In the genomic region with DNA sequence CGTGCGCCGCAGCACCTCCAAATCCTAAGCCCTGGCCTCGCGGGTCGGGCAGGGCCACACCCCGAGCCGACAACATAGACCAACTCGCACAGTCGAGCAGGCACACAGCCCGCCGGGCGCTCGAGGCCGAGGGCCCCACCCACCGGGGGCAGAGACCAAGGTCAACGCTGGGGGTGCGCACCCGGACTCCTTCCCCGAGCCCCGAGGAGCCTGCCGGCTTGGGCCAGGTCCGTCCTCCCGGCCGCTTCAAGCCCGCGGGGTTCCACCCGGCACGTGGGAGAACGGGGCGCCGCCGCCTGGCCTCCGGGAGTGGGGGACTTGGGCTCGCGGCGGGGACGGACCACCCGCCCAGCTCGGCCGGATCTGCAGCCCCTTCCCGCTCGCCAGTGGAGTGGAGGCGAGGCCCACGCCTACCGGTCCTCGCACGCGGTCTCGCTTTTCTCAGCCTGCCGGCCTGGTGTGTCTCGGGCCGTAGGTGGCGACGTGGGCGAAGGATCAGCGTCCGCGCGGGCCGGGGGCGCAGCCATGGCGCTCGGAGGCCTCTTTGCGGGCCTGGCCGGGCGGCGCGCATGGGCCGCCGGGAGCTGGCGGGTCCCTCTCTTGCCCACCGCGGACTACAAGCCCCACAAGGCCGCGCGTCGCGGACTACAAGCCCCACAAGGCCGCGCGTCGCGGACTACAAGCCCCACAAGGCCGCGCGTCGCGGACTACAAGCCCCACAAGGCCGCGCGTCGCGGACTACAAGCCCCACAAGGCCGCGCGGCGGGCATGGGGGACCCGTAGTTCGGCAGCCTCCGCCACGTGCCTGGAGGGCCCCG, we compare ENCODE assay signal across 1 cellular context.
A peak's percentile ranks its signal among the peaks of the same experiment; 100 is the strongest.
TF ChIP-seq lines count a peak whose summit lies in the region.

A gene (minus strand): TSS at position 571 of the 818 bp plus-strand sequence. CDS start 44 bp downstream, at position 527.

TF ChIP-seq in HepG2, 621 proteins besides CTCF, POLR2A, EP300 and RAD21 (continued from another document and continues in another):
- TF ChIP-seq, protein P1, sequence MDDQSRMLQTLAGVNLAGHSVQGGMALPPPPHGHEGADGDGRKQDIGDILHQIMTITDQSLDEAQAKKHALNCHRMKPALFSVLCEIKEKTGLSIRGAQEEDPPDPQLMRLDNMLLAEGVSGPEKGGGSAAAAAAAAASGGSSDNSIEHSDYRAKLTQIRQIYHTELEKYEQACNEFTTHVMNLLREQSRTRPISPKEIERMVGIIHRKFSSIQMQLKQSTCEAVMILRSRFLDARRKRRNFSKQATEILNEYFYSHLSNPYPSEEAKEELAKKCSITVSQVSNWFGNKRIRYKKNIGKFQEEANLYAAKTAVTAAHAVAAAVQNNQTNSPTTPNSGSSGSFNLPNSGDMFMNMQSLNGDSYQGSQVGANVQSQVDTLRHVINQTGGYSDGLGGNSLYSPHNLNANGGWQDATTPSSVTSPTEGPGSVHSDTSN (CRISPR knock-in tag; IDR thresholded peaks at IDR 0.05; ENCODE audit: borderline replicate concordance) = peak; percentile 84
- TF ChIP-seq HOXA9 (CRISPR knock-in tag; IDR thresholded peaks at IDR 0.05; ENCODE audit: borderline replicate concordance) = peak; percentile 92
- peak; percentile 96 for TF ChIP-seq ZNF44 (CRISPR knock-in tag; IDR thresholded peaks at IDR 0.05)
- peak; percentile 89; the same call in 1 of the 2 replicates for TF ChIP-seq ARID2 (CRISPR knock-in tag; IDR thresholded peaks at IDR 0.05; ENCODE audit: borderline replicate concordance)
- peak; percentile 91 for TF ChIP-seq FOXK1 (CRISPR knock-in tag; IDR thresholded peaks at IDR 0.05; ENCODE audit: borderline replicate concordance, low read depth)
- TF ChIP-seq GABPB1 (CRISPR knock-in tag; IDR thresholded peaks at IDR 0.05) = peak; percentile 89
- TF ChIP-seq CBFB (CRISPR knock-in tag; IDR thresholded peaks at IDR 0.05) = peak; percentile 96
- TF ChIP-seq, protein P2, sequence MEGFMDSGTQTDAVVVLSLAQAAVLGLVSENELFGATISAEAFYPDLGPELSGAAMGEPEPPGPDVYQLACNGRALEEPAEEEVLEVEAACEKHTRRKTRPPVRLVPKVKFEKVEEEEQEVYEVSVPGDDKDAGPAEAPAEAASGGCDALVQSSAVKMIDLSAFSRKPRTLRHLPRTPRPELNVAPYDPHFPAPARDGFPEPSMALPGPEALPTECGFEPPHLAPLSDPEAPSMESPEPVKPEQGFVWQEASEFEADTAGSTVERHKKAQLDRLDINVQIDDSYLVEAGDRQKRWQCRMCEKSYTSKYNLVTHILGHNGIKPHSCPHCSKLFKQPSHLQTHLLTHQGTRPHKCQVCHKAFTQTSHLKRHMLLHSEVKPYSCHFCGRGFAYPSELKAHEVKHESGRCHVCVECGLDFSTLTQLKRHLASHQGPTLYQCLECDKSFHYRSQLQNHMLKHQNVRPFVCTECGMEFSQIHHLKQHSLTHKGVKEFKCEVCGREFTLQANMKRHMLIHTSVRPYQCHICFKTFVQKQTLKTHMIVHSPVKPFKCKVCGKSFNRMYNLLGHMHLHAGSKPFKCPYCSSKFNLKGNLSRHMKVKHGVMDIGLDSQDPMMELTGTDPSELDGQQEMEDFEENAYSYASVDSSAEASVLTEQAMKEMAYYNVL (CRISPR knock-in tag; IDR thresholded peaks at IDR 0.05; ENCODE audit: borderline replicate concordance) = peak; percentile 97
- peak; percentile 79; the same call in 1 of the 2 replicates for TF ChIP-seq ZNF317 (CRISPR knock-in tag; IDR thresholded peaks at IDR 0.05)
- peak; percentile 92 for TF ChIP-seq ZNF703 (CRISPR knock-in tag; IDR thresholded peaks at IDR 0.05; ENCODE audit: borderline replicate concordance)
- TF ChIP-seq, protein P3, sequence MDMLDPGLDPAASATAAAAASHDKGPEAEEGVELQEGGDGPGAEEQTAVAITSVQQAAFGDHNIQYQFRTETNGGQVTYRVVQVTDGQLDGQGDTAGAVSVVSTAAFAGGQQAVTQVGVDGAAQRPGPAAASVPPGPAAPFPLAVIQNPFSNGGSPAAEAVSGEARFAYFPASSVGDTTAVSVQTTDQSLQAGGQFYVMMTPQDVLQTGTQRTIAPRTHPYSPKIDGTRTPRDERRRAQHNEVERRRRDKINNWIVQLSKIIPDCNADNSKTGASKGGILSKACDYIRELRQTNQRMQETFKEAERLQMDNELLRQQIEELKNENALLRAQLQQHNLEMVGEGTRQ (IDR thresholded peaks at IDR 0.05; ENCODE audit: low read depth, low read length) = peak; percentile 76
- TF ChIP-seq, protein P3 (CRISPR knock-in tag; IDR thresholded peaks at IDR 0.05; ENCODE audit: borderline replicate concordance) = peak; percentile 91
- TF ChIP-seq, protein P4, sequence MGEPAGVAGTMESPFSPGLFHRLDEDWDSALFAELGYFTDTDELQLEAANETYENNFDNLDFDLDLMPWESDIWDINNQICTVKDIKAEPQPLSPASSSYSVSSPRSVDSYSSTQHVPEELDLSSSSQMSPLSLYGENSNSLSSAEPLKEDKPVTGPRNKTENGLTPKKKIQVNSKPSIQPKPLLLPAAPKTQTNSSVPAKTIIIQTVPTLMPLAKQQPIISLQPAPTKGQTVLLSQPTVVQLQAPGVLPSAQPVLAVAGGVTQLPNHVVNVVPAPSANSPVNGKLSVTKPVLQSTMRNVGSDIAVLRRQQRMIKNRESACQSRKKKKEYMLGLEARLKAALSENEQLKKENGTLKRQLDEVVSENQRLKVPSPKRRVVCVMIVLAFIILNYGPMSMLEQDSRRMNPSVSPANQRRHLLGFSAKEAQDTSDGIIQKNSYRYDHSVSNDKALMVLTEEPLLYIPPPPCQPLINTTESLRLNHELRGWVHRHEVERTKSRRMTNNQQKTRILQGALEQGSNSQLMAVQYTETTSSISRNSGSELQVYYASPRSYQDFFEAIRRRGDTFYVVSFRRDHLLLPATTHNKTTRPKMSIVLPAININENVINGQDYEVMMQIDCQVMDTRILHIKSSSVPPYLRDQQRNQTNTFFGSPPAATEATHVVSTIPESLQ (CRISPR knock-in tag; conservative IDR thresholded peaks at IDR 0.05) = peak; percentile 77
- peak; percentile 43; the same call in 1 of the 2 replicates for TF ChIP-seq RAD51 (IDR thresholded peaks at IDR 0.05; ENCODE audit: borderline replicate concordance)
- TF ChIP-seq ZNF780A (CRISPR knock-in tag; IDR thresholded peaks at IDR 0.05) = peak; percentile 81
- TF ChIP-seq GZF1 (CRISPR knock-in tag; IDR thresholded peaks at IDR 0.05) = peak; percentile 88
- peak; percentile 99 for TF ChIP-seq ZNF451 (CRISPR knock-in tag; IDR thresholded peaks at IDR 0.05)
- TF ChIP-seq ZNF737 (CRISPR knock-in tag; IDR thresholded peaks at IDR 0.05; ENCODE audit: borderline replicate concordance) = peak; percentile 66
- peak; percentile 89 for TF ChIP-seq ZNF670 (CRISPR knock-in tag; IDR thresholded peaks at IDR 0.05; ENCODE audit: borderline replicate concordance)
- TF ChIP-seq, protein P5, sequence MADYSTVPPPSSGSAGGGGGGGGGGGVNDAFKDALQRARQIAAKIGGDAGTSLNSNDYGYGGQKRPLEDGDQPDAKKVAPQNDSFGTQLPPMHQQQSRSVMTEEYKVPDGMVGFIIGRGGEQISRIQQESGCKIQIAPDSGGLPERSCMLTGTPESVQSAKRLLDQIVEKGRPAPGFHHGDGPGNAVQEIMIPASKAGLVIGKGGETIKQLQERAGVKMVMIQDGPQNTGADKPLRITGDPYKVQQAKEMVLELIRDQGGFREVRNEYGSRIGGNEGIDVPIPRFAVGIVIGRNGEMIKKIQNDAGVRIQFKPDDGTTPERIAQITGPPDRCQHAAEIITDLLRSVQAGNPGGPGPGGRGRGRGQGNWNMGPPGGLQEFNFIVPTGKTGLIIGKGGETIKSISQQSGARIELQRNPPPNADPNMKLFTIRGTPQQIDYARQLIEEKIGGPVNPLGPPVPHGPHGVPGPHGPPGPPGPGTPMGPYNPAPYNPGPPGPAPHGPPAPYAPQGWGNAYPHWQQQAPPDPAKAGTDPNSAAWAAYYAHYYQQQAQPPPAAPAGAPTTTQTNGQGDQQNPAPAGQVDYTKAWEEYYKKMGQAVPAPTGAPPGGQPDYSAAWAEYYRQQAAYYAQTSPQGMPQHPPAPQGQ (CRISPR knock-in tag; IDR thresholded peaks at IDR 0.05; ENCODE audit: borderline replicate concordance) = 0 out of 2 replicates have a peak, but pooled peaks have one; percentile 55
- peak; percentile 90 for TF ChIP-seq NFE2L1 (CRISPR knock-in tag; IDR thresholded peaks at IDR 0.05; ENCODE audit: borderline replicate concordance)
- peak; percentile 69; the same call in 1 of the 2 replicates for TF ChIP-seq ATAD3A (CRISPR knock-in tag; IDR thresholded peaks at IDR 0.05)
- TF ChIP-seq ZMYM4 (CRISPR knock-in tag; IDR thresholded peaks at IDR 0.05) = peak; percentile 92
- no peak for TF ChIP-seq HMGA1 (CRISPR knock-in tag; conservative IDR thresholded peaks at IDR 0.05)
- TF ChIP-seq, protein P6, sequence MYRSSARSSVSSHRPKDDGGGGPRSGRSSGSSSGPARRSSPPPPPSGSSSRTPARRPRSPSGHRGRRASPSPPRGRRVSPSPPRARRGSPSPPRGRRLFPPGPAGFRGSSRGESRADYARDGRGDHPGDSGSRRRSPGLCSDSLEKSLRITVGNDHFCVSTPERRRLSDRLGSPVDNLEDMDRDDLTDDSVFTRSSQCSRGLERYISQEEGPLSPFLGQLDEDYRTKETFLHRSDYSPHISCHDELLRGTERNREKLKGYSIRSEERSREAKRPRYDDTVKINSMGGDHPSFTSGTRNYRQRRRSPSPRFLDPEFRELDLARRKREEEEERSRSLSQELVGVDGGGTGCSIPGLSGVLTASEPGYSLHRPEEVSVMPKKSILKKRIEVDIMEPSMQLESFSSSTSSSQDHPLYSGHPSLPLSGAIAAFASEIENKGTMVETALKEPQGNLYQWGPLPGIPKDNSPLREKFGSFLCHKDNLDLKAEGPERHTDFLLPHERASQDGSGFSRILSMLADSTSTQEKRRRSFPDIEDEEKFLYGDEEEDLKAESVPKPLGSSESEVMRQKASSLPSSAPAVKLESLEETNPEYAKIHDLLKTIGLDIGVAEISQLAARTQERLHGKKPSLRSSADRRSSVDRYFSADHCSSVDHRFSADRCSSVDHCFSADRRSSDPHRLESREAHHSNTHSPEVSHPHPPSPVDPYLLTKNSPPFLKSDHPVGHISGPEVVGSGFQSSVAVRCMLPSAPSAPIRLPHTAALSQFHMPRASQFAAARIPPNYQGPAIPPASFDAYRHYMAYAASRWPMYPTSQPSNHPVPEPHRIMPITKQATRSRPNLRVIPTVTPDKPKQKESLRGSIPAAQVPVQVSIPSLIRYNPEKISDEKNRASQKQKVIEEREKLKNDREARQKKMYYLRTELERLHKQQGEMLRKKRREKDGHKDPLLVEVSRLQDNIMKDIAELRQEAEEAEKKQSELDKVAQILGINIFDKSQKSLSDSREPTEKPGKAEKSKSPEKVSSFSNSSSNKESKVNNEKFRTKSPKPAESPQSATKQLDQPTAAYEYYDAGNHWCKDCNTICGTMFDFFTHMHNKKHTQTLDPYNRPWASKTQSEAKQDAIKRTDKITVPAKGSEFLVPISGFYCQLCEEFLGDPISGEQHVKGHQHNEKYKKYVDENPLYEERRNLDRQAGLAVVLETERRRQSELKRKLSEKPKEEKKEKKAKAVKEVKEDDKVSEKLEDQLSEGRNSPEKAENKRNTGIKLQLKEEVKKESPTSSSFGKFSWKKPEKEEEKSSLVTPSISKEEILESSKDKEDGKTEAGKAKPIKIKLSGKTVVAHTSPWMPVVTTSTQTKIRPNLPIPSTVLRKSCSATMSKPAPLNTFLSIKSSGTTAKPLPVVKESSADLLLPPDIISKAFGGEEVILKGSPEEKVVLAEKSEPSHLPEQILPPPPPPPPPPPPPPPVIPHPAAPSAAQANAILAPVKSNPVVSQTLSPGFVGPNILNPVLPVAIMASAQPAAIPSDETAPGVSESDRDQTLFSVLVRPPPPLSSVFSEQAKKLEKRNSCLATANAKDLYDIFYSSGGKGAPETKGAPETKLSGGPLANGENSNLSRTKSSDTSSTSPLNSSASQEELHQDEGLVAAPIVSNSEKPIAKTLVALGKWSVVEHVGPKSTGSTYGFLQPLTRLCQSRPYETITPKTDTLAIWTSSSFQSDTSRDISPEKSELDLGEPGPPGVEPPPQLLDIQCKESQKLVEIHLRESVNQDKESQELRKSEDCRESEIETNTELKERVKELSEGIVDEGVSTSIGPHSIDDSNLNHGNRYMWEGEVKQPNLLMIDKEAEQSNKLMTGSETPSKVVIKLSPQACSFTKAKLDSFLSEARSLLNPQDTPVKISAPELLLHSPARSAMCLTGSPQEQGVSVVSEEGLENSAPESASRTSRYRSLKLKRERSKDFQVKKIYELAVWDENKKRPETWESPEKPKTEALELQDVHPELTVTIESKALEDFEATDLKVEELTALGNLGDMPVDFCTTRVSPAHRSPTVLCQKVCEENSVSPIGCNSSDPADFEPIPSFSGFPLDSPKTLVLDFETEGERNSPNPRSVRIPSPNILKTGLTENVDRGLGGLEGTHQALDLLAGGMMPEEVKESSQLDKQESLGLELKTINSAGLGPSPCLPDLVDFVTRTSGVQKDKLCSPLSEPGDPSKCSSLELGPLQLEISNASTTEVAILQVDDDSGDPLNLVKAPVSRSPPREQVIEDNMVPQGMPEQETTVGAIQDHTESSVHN (CRISPR knock-in tag; IDR thresholded peaks at IDR 0.05) = peak; percentile 96
- peak; percentile 99 for TF ChIP-seq MEIS1 (CRISPR knock-in tag; IDR thresholded peaks at IDR 0.05; ENCODE audit: borderline replicate concordance)
- TF ChIP-seq, protein P7, sequence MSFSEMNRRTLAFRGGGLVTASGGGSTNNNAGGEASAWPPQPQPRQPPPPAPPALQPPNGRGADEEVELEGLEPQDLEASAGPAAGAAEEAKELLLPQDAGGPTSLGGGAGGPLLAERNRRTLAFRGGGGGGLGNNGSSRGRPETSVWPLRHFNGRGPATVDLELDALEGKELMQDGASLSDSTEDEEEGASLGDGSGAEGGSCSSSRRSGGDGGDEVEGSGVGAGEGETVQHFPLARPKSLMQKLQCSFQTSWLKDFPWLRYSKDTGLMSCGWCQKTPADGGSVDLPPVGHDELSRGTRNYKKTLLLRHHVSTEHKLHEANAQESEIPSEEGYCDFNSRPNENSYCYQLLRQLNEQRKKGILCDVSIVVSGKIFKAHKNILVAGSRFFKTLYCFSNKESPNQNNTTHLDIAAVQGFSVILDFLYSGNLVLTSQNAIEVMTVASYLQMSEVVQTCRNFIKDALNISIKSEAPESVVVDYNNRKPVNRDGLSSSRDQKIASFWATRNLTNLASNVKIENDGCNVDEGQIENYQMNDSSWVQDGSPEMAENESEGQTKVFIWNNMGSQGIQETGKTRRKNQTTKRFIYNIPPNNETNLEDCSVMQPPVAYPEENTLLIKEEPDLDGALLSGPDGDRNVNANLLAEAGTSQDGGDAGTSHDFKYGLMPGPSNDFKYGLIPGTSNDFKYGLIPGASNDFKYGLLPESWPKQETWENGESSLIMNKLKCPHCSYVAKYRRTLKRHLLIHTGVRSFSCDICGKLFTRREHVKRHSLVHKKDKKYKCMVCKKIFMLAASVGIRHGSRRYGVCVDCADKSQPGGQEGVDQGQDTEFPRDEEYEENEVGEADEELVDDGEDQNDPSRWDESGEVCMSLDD (CRISPR knock-in tag; IDR thresholded peaks at IDR 0.05; ENCODE audit: borderline replicate concordance) = peak; percentile 98
- TF ChIP-seq, protein P8, sequence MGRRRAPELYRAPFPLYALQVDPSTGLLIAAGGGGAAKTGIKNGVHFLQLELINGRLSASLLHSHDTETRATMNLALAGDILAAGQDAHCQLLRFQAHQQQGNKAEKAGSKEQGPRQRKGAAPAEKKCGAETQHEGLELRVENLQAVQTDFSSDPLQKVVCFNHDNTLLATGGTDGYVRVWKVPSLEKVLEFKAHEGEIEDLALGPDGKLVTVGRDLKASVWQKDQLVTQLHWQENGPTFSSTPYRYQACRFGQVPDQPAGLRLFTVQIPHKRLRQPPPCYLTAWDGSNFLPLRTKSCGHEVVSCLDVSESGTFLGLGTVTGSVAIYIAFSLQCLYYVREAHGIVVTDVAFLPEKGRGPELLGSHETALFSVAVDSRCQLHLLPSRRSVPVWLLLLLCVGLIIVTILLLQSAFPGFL (CRISPR knock-in tag; IDR thresholded peaks at IDR 0.05) = peak; percentile 85; the same call in 1 of the 2 replicates
